In genomic region chr13:95641961-95642621, GRCh38 we compare ENCODE assay signal across 1 cellular context.
TF ChIP-seq lines count a peak whose summit lies in the region.

No MANE protein-coding gene starts in this region.

TF ChIP-seq in K562, 482 proteins besides CTCF, POLR2A, EP300 and RAD21 (continued from another document):
- TF ChIP-seq REST (CRISPR knock-in tag; IDR thresholded peaks at IDR 0.05; ENCODE audit: low read depth): no peak
- TF ChIP-seq NCOA4 (IDR thresholded peaks at IDR 0.05; ENCODE audit: partially characterized antibody): no peak
- no peak for TF ChIP-seq ZNF146 (CRISPR knock-in tag; IDR thresholded peaks at IDR 0.05; ENCODE audit: unreplicated experiment)
- TF ChIP-seq RBBP5 (IDR thresholded peaks at IDR 0.05; ENCODE audit: borderline replicate concordance, insufficient read depth, low read length, poor library complexity, severe bottlenecking): no peak
- TF ChIP-seq THAP7 (CRISPR knock-in tag; IDR thresholded peaks at IDR 0.05): no peak
- TF ChIP-seq FOXO4 (CRISPR knock-in tag; IDR thresholded peaks at IDR 0.05): no peak
- TF ChIP-seq SMARCC2 (IDR thresholded peaks at IDR 0.05; ENCODE audit: low read depth): no peak
- TF ChIP-seq ESRRB (CRISPR knock-in tag; IDR thresholded peaks at IDR 0.05; ENCODE audit: borderline replicate concordance): no peak
- no peak for TF ChIP-seq TBP (optimal IDR thresholded peaks at IDR 0.05; ENCODE audit: low read depth, low read length)
- no peak for TF ChIP-seq GMEB1 (CRISPR knock-in tag; IDR thresholded peaks at IDR 0.05)
- no peak for TF ChIP-seq GTF2F1 (IDR thresholded peaks at IDR 0.05; ENCODE audit: low read depth, low read length)
- TF ChIP-seq ZNF408 (CRISPR knock-in tag; IDR thresholded peaks at IDR 0.05; ENCODE audit: low read depth): no peak
- TF ChIP-seq RBM34 (IDR thresholded peaks at IDR 0.05; ENCODE audit: borderline replicate concordance, insufficient read depth, low read length): no peak
- no peak for TF ChIP-seq NFE2L1 (tag; IDR thresholded peaks at IDR 0.05; ENCODE audit: borderline replicate concordance, low read depth)
- TF ChIP-seq ZNF639 (CRISPR knock-in tag; conservative IDR thresholded peaks at IDR 0.05 in 1 of 2, IDR thresholded peaks at IDR 0.05 in 1 of 2): no peak
- no peak for TF ChIP-seq TAL1 (IDR thresholded peaks at IDR 0.05)
